ENCODE assay signal across 8 cellular contexts in genomic region chr18:35290070-35290735, GRCh38.
DNase-seq lines count a peak whose midpoint lies in the region; ATAC-seq lines count a peak whose summit lies in the region.

TSS of gene ZSCAN30 (minus strand) at chr18:35290229. CDS start at chr18:35264352, 25,877 bp downstream.

- H3K27ac ChIP-seq in cingulate gyrus (ENCODE audit: low read depth, low read length) (peak within 1 kb of the TSS; percentile 78), layer of hippocampus (ENCODE audit: low read depth, low read length) (peak within 1 kb of the TSS; percentile 85)

- H3K27me3 ChIP-seq in layer of hippocampus (ENCODE audit: control insufficient read depth, insufficient read depth, low read length), result no peaks in the 10 kb centered on the region

- ATAC-seq in HG03442 (IDR thresholded peaks at IDR 0.05; ENCODE audit: unreplicated experiment), result peak; percentile 92

- DNase-seq in Ammon's horn (ENCODE audit: low spot score) (peak; percentile 97), GM19238 (ENCODE audit: insufficient read length, low spot score) (peak; percentile 82), NCI-H524 (lab: John Stamatoyannopoulos, UW) (peak; percentile 90 to 91)
- DNase-seq in activated CD4-positive, alpha-beta T cell treated with anti-CD3 and anti-CD28 coated beads for 4 hours, result peak; percentile 93 to 96
- DNase-seq in stimulated activated CD4-positive, alpha-beta T cell treated with anti-CD3 and anti-CD28 coated beads, Interleukin-1b, Interleukin-23, amount 100 ng/mL, for 4 hours (ENCODE audit: low read depth in 2 of 2), result peak; percentile 95 to 96

Comparison
In these comparisons a context has a peak if more than half of its experiments do, and no peak if none do; other contexts are left out.
1. Peak in every context shown above with its lines: DNase-seq, ATAC-seq and H3K27ac ChIP-seq.